9 cellular contexts compared by ENCODE assay signal in the genomic region with DNA sequence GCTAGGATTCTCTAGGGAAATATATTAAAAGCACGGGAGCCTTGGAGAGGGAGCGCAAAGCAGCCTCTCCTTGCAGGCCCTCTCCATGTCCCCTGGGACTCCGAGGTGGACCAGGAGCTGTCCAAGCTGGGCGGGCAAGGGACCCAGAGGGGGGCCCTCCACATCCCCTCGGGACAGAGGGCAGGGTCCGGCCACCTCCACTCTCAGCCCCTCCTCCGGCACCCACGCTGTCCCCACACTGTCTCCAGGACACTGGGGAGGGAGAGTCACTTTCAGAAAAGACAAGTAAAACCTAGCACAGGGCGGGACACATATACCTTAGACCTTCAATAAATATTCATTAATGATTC.
DNase-seq lines count a peak whose midpoint lies in the region; ATAC-seq and TF ChIP-seq lines count a peak whose summit lies in the region.
"Had no signal": no experiment of that assay in that cellular context is flagged by ENCODE, and none has a peak within 500 bp of the region (broad histone marks: within the 10 kb centered on the region; RNA-seq: fewer than 3 reads in every experiment).

No MANE protein-coding gene starts in this region.

- no peak overlapping the region for H3K27ac ChIP-seq in right cardiac atrium (ENCODE audit: low read length)
- H3K27ac ChIP-seq in rectal smooth muscle tissue (ENCODE audit: low read depth, low read length): peak overlapping the region; percentile 92

- POLR2A ChIA-PET in activated CD8-positive, alpha-beta T cell treated with anti-CD3 and anti-CD28 coated beads, Interleukin-2, amount 10 ng/mL, durations not matched to agents 7 days and 5 days (lab: Charles Lee): no interaction called here

- H3K27me3 ChIP-seq in right cardiac atrium (ENCODE audit: control insufficient read depth, insufficient read depth) (no peaks in the 10 kb centered on the region), rectal smooth muscle tissue (ENCODE audit: control insufficient read depth, insufficient read depth, low read length) (no peaks in the 10 kb centered on the region)

- H3K9me3 ChIP-seq in right cardiac atrium (ENCODE audit: control insufficient read depth, low read length): no peaks in the 10 kb centered on the region

- peak; percentile 30 for ATAC-seq in activated naive CD8-positive, alpha-beta T cell treated with anti-CD3 and anti-CD28 coated beads, Interleukin-2, amount 50 U/mL, for 24 hours
- ATAC-seq in right cardiac atrium: peak; percentile 11 to 29
- no peak for ATAC-seq in activated CD8-positive, alpha-beta T cell treated with anti-CD3 and anti-CD28 coated beads, Interleukin-2, amount 10 ng/mL, durations not matched to agents 7 days and 5 days

- no peak for TF ChIP-seq CTCF in CD14-positive monocyte (IDR thresholded peaks at IDR 0.05)

- DNase-seq in CD14-positive monocyte (ENCODE audit: low spot score): no peak
- no peak for DNase-seq in activated naive CD8-positive, alpha-beta T cell treated with anti-CD3 and anti-CD28 coated beads, Interleukin-2, amount 50 U/mL, for 24 hours
- no peak for DNase-seq in right cardiac atrium
- no peak for DNase-seq in T-helper 9 cell
- DNase-seq in SIG-M5 treated with dmso at 0.1 percent for 504 hours (lab: John Stamatoyannopoulos, UW; ENCODE audit: unreplicated experiment): no peak
- no peak for DNase-seq in activated CD8-positive, alpha-beta T cell treated with anti-CD3 and anti-CD28 coated beads, Interleukin-2, amount 10 ng/mL, durations not matched to agents 7 days and 5 days
- no peak for DNase-seq in AG08395 (ENCODE audit: low spot score)

- H3K27me3 Mint-ChIP-seq in CD14-positive monocyte (ENCODE audit: low read depth in 3 of 3): peaks cover 19 to 28% (median 22%) of the 10 kb centered on the region in 3 donors
- peaks cover 72% of the 10 kb centered on the region for H3K27me3 Mint-ChIP-seq in activated naive CD8-positive, alpha-beta T cell treated with anti-CD3 and anti-CD28 coated beads, Interleukin-2, amount 50 U/mL, for 24 hours
- peaks cover 65% of the 10 kb centered on the region for H3K27me3 Mint-ChIP-seq in activated CD8-positive, alpha-beta T cell treated with anti-CD3 and anti-CD28 coated beads, Interleukin-2, amount 10 ng/mL, durations not matched to agents 7 days and 5 days (ENCODE audit: low read depth)

- peak overlapping the region; percentile 97 to 99 for H3K4me3 Mint-ChIP-seq in CD14-positive monocyte
- no peak overlapping the region for H3K4me3 Mint-ChIP-seq in activated naive CD8-positive, alpha-beta T cell treated with anti-CD3 and anti-CD28 coated beads, Interleukin-2, amount 50 U/mL, for 24 hours
- H3K4me3 Mint-ChIP-seq in activated CD8-positive, alpha-beta T cell treated with anti-CD3 and anti-CD28 coated beads, Interleukin-2, amount 10 ng/mL, durations not matched to agents 7 days and 5 days: no peak overlapping the region

- H3K36me3 ChIP-seq in rectal smooth muscle tissue (ENCODE audit: control insufficient read depth, insufficient read depth, low read length): no peaks in the 10 kb centered on the region

- H3K36me3 Mint-ChIP-seq in CD14-positive monocyte: peaks cover 0 to 7% of the 10 kb centered on the region in 2 donors
- no peaks in the 10 kb centered on the region for H3K36me3 Mint-ChIP-seq in activated naive CD8-positive, alpha-beta T cell treated with anti-CD3 and anti-CD28 coated beads, Interleukin-2, amount 50 U/mL, for 24 hours (ENCODE audit: low read depth)
- no peaks in the 10 kb centered on the region for H3K36me3 Mint-ChIP-seq in activated CD8-positive, alpha-beta T cell treated with anti-CD3 and anti-CD28 coated beads, Interleukin-2, amount 10 ng/mL, durations not matched to agents 7 days and 5 days (ENCODE audit: low read depth)

- H3K9ac ChIP-seq in rectal smooth muscle tissue (ENCODE audit: low read length): no peak overlapping the region

- no peaks in the 10 kb centered on the region for H3K4me1 ChIP-seq in right cardiac atrium (ENCODE audit: control insufficient read depth, insufficient read depth, low read length)
- peaks cover 4% of the 10 kb centered on the region for H3K4me1 ChIP-seq in rectal smooth muscle tissue (ENCODE audit: control insufficient read depth, insufficient read depth, low read length)

- H3K4me3 ChIP-seq in right cardiac atrium (ENCODE audit: low read length) (peak overlapping the region; percentile 35), rectal smooth muscle tissue (ENCODE audit: low read length) (peak overlapping the region; percentile 77)

- H3K27ac Mint-ChIP-seq in CD14-positive monocyte: no peak overlapping the region
- H3K27ac Mint-ChIP-seq in activated naive CD8-positive, alpha-beta T cell treated with anti-CD3 and anti-CD28 coated beads, Interleukin-2, amount 50 U/mL, for 24 hours: no peak overlapping the region
- no peak overlapping the region for H3K27ac Mint-ChIP-seq in activated CD8-positive, alpha-beta T cell treated with anti-CD3 and anti-CD28 coated beads, Interleukin-2, amount 10 ng/mL, durations not matched to agents 7 days and 5 days
- H3K27ac Mint-ChIP-seq: memory B cell had no signal

- H3K9me3 Mint-ChIP-seq in CD14-positive monocyte: peaks cover 0 to 12% (median 7%) of the 10 kb centered on the region in 7 donors
- no peaks in the 10 kb centered on the region for H3K9me3 Mint-ChIP-seq in activated naive CD8-positive, alpha-beta T cell treated with anti-CD3 and anti-CD28 coated beads, Interleukin-2, amount 50 U/mL, for 24 hours
- H3K9me3 Mint-ChIP-seq in activated CD8-positive, alpha-beta T cell treated with anti-CD3 and anti-CD28 coated beads, Interleukin-2, amount 10 ng/mL, durations not matched to agents 7 days and 5 days (ENCODE audit: insufficient read depth): peaks cover 4% of the 10 kb centered on the region

- intact Hi-C loops in CD14-positive monocyte (cut with micrococcal nuclease) (no loop called here), right cardiac atrium (cut with DNase I) (no loop called here)

- WGBS in right cardiac atrium: 40% methylated on average over 9 of the region's 9 CpGs

- H3K4me1 Mint-ChIP-seq in CD14-positive monocyte: peaks cover 45% of the 10 kb centered on the region
- peaks cover 3% of the 10 kb centered on the region for H3K4me1 Mint-ChIP-seq in activated naive CD8-positive, alpha-beta T cell treated with anti-CD3 and anti-CD28 coated beads, Interleukin-2, amount 50 U/mL, for 24 hours
- peaks cover 6% of the 10 kb centered on the region for H3K4me1 Mint-ChIP-seq in activated CD8-positive, alpha-beta T cell treated with anti-CD3 and anti-CD28 coated beads, Interleukin-2, amount 10 ng/mL, durations not matched to agents 7 days and 5 days (ENCODE audit: low read depth)
- H3K4me1 Mint-ChIP-seq: memory B cell had no signal

- CTCF ChIA-PET in activated CD8-positive, alpha-beta T cell treated with anti-CD3 and anti-CD28 coated beads, Interleukin-2, amount 10 ng/mL, durations not matched to agents 7 days and 5 days (lab: Charles Lee): no interaction called here

Comparison
In these comparisons a context has a peak if more than half of its experiments do, and no peak if none do; other contexts are left out.
1. H3K4me3 Mint-ChIP-seq: peak in CD14-positive monocyte (2 of 2); none in activated naive CD8-positive, alpha-beta T cell treated with anti-CD3 and anti-CD28 coated beads, Interleukin-2, amount 50 U/mL, for 24 hours (single experiment) and activated CD8-positive, alpha-beta T cell treated with anti-CD3 and anti-CD28 coated beads, Interleukin-2, amount 10 ng/mL, durations not matched to agents 7 days and 5 days (single experiment).